1 cellular context compared by ENCODE assay signal in genomic region chrX:94288325-94288724, GRCh38.
TF ChIP-seq lines count a peak whose summit lies in the region.

No MANE protein-coding gene starts in this region.

TF ChIP-seq in liver, 16 proteins besides CTCF, POLR2A, EP300 and RAD21 (continued from another document):
- TF ChIP-seq, protein P1, sequence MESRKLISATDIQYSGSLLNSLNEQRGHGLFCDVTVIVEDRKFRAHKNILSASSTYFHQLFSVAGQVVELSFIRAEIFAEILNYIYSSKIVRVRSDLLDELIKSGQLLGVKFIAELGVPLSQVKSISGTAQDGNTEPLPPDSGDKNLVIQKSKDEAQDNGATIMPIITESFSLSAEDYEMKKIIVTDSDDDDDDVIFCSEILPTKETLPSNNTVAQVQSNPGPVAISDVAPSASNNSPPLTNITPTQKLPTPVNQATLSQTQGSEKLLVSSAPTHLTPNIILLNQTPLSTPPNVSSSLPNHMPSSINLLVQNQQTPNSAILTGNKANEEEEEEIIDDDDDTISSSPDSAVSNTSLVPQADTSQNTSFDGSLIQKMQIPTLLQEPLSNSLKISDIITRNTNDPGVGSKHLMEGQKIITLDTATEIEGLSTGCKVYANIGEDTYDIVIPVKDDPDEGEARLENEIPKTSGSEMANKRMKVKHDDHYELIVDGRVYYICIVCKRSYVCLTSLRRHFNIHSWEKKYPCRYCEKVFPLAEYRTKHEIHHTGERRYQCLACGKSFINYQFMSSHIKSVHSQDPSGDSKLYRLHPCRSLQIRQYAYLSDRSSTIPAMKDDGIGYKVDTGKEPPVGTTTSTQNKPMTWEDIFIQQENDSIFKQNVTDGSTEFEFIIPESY (IDR thresholded peaks at IDR 0.05), result no peak
- no peak for TF ChIP-seq TAF1 (conservative IDR thresholded peaks at IDR 0.05)
- no peak for TF ChIP-seq GABPA (IDR thresholded peaks at IDR 0.05 in 1 of 2, conservative IDR thresholded peaks at IDR 0.05 in 1 of 2)
- TF ChIP-seq RXRA (IDR thresholded peaks at IDR 0.05), result no peak
- TF ChIP-seq, protein P2, sequence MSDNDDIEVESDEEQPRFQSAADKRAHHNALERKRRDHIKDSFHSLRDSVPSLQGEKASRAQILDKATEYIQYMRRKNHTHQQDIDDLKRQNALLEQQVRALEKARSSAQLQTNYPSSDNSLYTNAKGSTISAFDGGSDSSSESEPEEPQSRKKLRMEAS (IDR thresholded peaks at IDR 0.05), result no peak
- no peak for TF ChIP-seq HNF4A (conservative IDR thresholded peaks at IDR 0.05)
- TF ChIP-seq YY1 (IDR thresholded peaks at IDR 0.05), result no peak
- no peak for TF ChIP-seq FOXA1 (IDR thresholded peaks at IDR 0.05)
- TF ChIP-seq EGR1 (IDR thresholded peaks at IDR 0.05; ENCODE audit: low read depth in 2 of 2), result no peak
- no peak for TF ChIP-seq HNF4G (IDR thresholded peaks at IDR 0.05)
- no peak for TF ChIP-seq ATF3 (IDR thresholded peaks at IDR 0.05)
